Comparison of ENCODE assay signal across 15 cellular contexts in genomic region chr6:142835787-142836186, GRCh38.
DNase-seq lines count a peak whose midpoint lies in the region; ATAC-seq, FAIRE-seq and TF ChIP-seq lines count a peak whose summit lies in the region.
"Had no signal": no experiment of that assay in that cellular context is flagged by ENCODE, and none has a peak within 500 bp of the region (broad histone marks: within the 10 kb centered on the region; RNA-seq: fewer than 3 reads in every experiment).

No MANE protein-coding gene starts in this region.

- H3K9me3 Mint-ChIP-seq in activated T-cell treated with anti-CD3 and anti-CD28 coated beads, Interleukin-2, amount 50 U/mL, for 72 hours = no peaks in the 10 kb centered on the region
- H3K9me3 Mint-ChIP-seq in CD4-positive, alpha-beta memory T cell = no peaks in the 10 kb centered on the region
- H3K9me3 Mint-ChIP-seq: CD8-positive, alpha-beta memory T cell; H9 had no signal

- POLR2A ChIA-PET in CD4-positive, alpha-beta memory T cell (lab: Charles Lee; ENCODE audit: partially characterized antibody) = interaction anchor here (0.8 to 15.4 kb wide), 8 partner anchors 9 to 111 kb away, joined by 3 to 409 read pairs (median 9); no protein-coding TSS in a partner anchor
- POLR2A ChIA-PET in GM12878 (lab: Charles Lee) = interaction anchor here (1.0 to 3.7 kb wide), 8 partner anchors 10 to 50 kb away, joined by 3 to 53 read pairs (median 5); no protein-coding TSS in a partner anchor

- SMC1A ChIA-PET in GM12878 (lab: Charles Lee; ENCODE audit: uncharacterized antibody, unreplicated experiment) = interaction anchor here (0.7 to 16.2 kb wide), 15 partner anchors 10 to 132 kb away, joined by 3 to 449 read pairs (median 3); no protein-coding TSS in a partner anchor

- in situ Hi-C loops in GM12878 (cut with MboI) = no loop called here

- H3K27me3 Mint-ChIP-seq in activated T-cell treated with anti-CD3 and anti-CD28 coated beads, Interleukin-2, amount 50 U/mL, for 72 hours (ENCODE audit: low read depth) = no peaks in the 10 kb centered on the region
- H3K27me3 Mint-ChIP-seq in CD4-positive, alpha-beta memory T cell = no peaks in the 10 kb centered on the region
- H3K27me3 Mint-ChIP-seq in T-helper 17 cell = no peaks in the 10 kb centered on the region
- H3K27me3 Mint-ChIP-seq: B cell had no signal

- no peaks in the 10 kb centered on the region for H3K27me3 ChIP-seq in CD4-positive, alpha-beta memory T cell (ENCODE audit: insufficient read depth, low read length)
- H3K27me3 ChIP-seq in GM12878 (replicated peaks in 1 of 2; ENCODE audit: control insufficient read depth in 2 of 2, insufficient read depth in 2 of 2, low read length in 1 of 2) (no peaks in the 10 kb centered on the region), right lobe of liver (no peaks in the 10 kb centered on the region)

- TF ChIP-seq POLR2A in GM12878 (IDR thresholded peaks at IDR 0.05; ENCODE audit: low read depth, low read length) (no peak), right lobe of liver (IDR thresholded peaks at IDR 0.05) (no peak)

- TF ChIP-seq EP300 in GM12878 (IDR thresholded peaks at IDR 0.05; ENCODE audit: borderline replicate concordance in 1 of 2, control insufficient read depth in 1 of 2, low read depth in 2 of 2, low read length in 2 of 2) = no peak

- ATAC-seq in activated T-cell treated with anti-CD3 and anti-CD28 coated beads, Interleukin-2, amount 50 U/mL, for 72 hours (replicated peaks in 1 of 2) = no peak
- ATAC-seq in T-helper 17 cell (no peak), GM12878 (no peak), right lobe of liver (no peak)

- 96% methylated on average over 3 of the region's 3 CpGs for WGBS in GM12878 (ENCODE audit: insufficient coverage, insufficient replicate concordance, low lambda C conversion rate, missing lambda C conversion rate)
- WGBS in right lobe of liver (ENCODE audit: insufficient coverage, low coverage, low lambda C conversion rate, missing lambda C conversion rate) = 88% methylated on average over 3 of the region's 3 CpGs

- peak overlapping the region; percentile 60 for H3K27ac Mint-ChIP-seq in activated T-cell treated with anti-CD3 and anti-CD28 coated beads, Interleukin-2, amount 50 U/mL, for 72 hours
- peak overlapping the region in 4 of 7 donors; percentile 14 to 76 (median 64) for H3K27ac Mint-ChIP-seq in CD4-positive, alpha-beta memory T cell
- peak overlapping the region; percentile 94 for H3K27ac Mint-ChIP-seq in T-helper 17 cell
- H3K27ac Mint-ChIP-seq: B cell had no signal

- TF ChIP-seq RAD21 in GM12878 (IDR thresholded peaks at IDR 0.05; ENCODE audit: insufficient read depth, low read depth, low read length) = no peak

- no peak for FAIRE-seq in GM12878 (lab: Jason Lieb, UNC)
- FAIRE-seq: GM12891 had no signal

- no TSS peak for BruUV-seq in GM12878 (replicated peaks; lab: Mats Ljungman, UMichigan)

- H3K4me3 ChIP-seq in CD4-positive, alpha-beta memory T cell (ENCODE audit: low read length in 2 of 2) = no peak overlapping the region
- no peak overlapping the region for H3K4me3 ChIP-seq in GM12878
- H3K4me3 ChIP-seq in right lobe of liver = no peak overlapping the region

- no peak overlapping the region for H3K27ac ChIP-seq in CD4-positive, alpha-beta memory T cell (ENCODE audit: low read depth, low read length)
- no peak overlapping the region for H3K27ac ChIP-seq in GM12878 (ENCODE audit: control insufficient read depth, insufficient read depth)
- no peak overlapping the region for H3K27ac ChIP-seq in right lobe of liver

- H3K4me1 ChIP-seq in CD4-positive, alpha-beta memory T cell (ENCODE audit: insufficient read depth, low read length) = peaks cover 75% of the 10 kb centered on the region
- H3K4me1 ChIP-seq in GM12878 (ENCODE audit: control insufficient read depth, insufficient read depth, low read length) (peaks cover 20% of the 10 kb centered on the region), right lobe of liver (peaks cover 0 to 5% (median 0%) of the 10 kb centered on the region in 4 donors)

- H3K9ac ChIP-seq in GM12878 (ENCODE audit: control insufficient read depth, insufficient read depth, low read length) = no peak overlapping the region

- no peak for DNase-seq in activated T-cell treated with anti-CD3 and anti-CD28 coated beads, Interleukin-2, amount 50 U/mL, for 72 hours
- DNase-seq in activated T-cell treated with anti-CD3 and anti-CD28 coated beads, Interleukin-2, amount 50 U/mL, for 48 hours = no peak
- DNase-seq in CD4-positive, alpha-beta memory T cell = no peak
- DNase-seq in T-helper 17 cell (no peak), GM12878 (ENCODE audit: low read depth, low spot score) (no peak), GF-D8 (lab: John Stamatoyannopoulos, UW) (no peak), right lobe of liver (no peak), D341Med (ENCODE audit: low spot score) (no peak)
- DNase-seq: Caco-2; CD8-positive, alpha-beta memory T cell; DMS53; GOT3; H9 had no signal

- CTCF ChIA-PET in CD4-positive, alpha-beta memory T cell (lab: Charles Lee; ENCODE audit: partially characterized antibody) = interaction anchor here (1.0 to 2.4 kb wide), 6 partner anchors 11 to 143 kb away, joined by 3 to 16 read pairs (median 4); no protein-coding TSS in a partner anchor
- CTCF ChIA-PET in GM12878 (lab: Yijun Ruan, JAX) = interaction anchor here (0.6 to 7.9 kb wide), 9 partner anchors 12 to 102 kb away, joined by 3 to 108 read pairs (median 3); no protein-coding TSS in a partner anchor

- no peaks in the 10 kb centered on the region for H3K36me3 ChIP-seq in CD4-positive, alpha-beta memory T cell (ENCODE audit: insufficient read depth, low read length)
- H3K36me3 ChIP-seq in GM12878 (ENCODE audit: control insufficient read depth in 2 of 2, insufficient read depth in 2 of 2, low read length in 1 of 2) (peaks cover 0 to 5% of the 10 kb centered on the region in 2 experiments; a peak in 3 of 4 replicates), right lobe of liver (no peaks in the 10 kb centered on the region)

- H3K4me3 Mint-ChIP-seq in activated T-cell treated with anti-CD3 and anti-CD28 coated beads, Interleukin-2, amount 50 U/mL, for 72 hours = no peak overlapping the region
- peak overlapping the region in 2 of 8 donors; percentile 13 to 53 for H3K4me3 Mint-ChIP-seq in CD4-positive, alpha-beta memory T cell
- peak overlapping the region; percentile 59 for H3K4me3 Mint-ChIP-seq in T-helper 17 cell
- H3K4me3 Mint-ChIP-seq: B cell; CD8-positive, alpha-beta memory T cell; H9 had no signal

- no peak overlapping the region for H2AFZ ChIP-seq in GM12878 (ENCODE audit: control insufficient read depth, low read depth, low read length)

- H3K9me3 ChIP-seq in CD4-positive, alpha-beta memory T cell (ENCODE audit: control insufficient read depth in 1 of 2, low read length in 2 of 2) = no peaks in the 10 kb centered on the region
- H3K9me3 ChIP-seq in T-helper 17 cell (ENCODE audit: control insufficient read depth, low read length, poor library complexity, severe bottlenecking) = no peaks in the 10 kb centered on the region
- H3K9me3 ChIP-seq in GM12878 (replicated peaks; ENCODE audit: control insufficient read depth, insufficient read depth, low read length) = no peaks in the 10 kb centered on the region; the same call in 2 of the 3 replicates
- H3K9me3 ChIP-seq in right lobe of liver = no peaks in the 10 kb centered on the region
- H3K9me3 ChIP-seq: Caco-2 had no signal

- RAD21 ChIA-PET in GM12878 (lab: Charles Lee; ENCODE audit: unreplicated experiment) = interaction anchor here (0.8 to 17.8 kb wide), 10 partner anchors 9 to 191 kb away, joined by 3 to 374 read pairs (median 6); no protein-coding TSS in a partner anchor

- no peaks in the 10 kb centered on the region for H4K20me1 ChIP-seq in GM12878 (ENCODE audit: control insufficient read depth, insufficient read depth)

- TF ChIP-seq CTCF in GM12878 (IDR thresholded peaks at IDR 0.05 in 2 of 3, conservative IDR thresholded peaks at IDR 0.05 in 1 of 3; ENCODE audit: control insufficient read depth in 2 of 3, extremely low read depth in 1 of 3, insufficient read depth in 1 of 3, low read depth in 3 of 3, low read length in 3 of 3) = no peak
- TF ChIP-seq CTCF in right lobe of liver (IDR thresholded peaks at IDR 0.05) = no peak

- peaks cover 45% of the 10 kb centered on the region for H3K79me2 ChIP-seq in GM12878 (ENCODE audit: control insufficient read depth, insufficient read depth, low read length)

- H3K4me2 ChIP-seq in GM12878 (ENCODE audit: control insufficient read depth, insufficient read depth) = no peak overlapping the region

- intact Hi-C loops in CD4-positive, alpha-beta memory T cell (cut with micrococcal nuclease) = loop anchor here (1.0 kb wide), 1 partner anchor 8 kb away; no protein-coding TSS in a partner anchor
- intact Hi-C loops in GM12878 (cut with micrococcal nuclease; ENCODE audit: unreplicated experiment) = no loop called here
- intact Hi-C loops in right lobe of liver (cut with DNase I) = no loop called here

- H3K36me3 Mint-ChIP-seq in activated T-cell treated with anti-CD3 and anti-CD28 coated beads, Interleukin-2, amount 50 U/mL, for 72 hours (ENCODE audit: insufficient read depth in 2 of 2) = peaks cover 5 to 6% of the 10 kb centered on the region in 2 donors
- H3K36me3 Mint-ChIP-seq in CD4-positive, alpha-beta memory T cell = peaks cover 24 to 34% of the 10 kb centered on the region in 2 donors
- H3K36me3 Mint-ChIP-seq in T-helper 17 cell (ENCODE audit: low read depth) = peaks cover 6% of the 10 kb centered on the region

- H3K4me1 Mint-ChIP-seq in activated T-cell treated with anti-CD3 and anti-CD28 coated beads, Interleukin-2, amount 50 U/mL, for 72 hours (ENCODE audit: low read depth) = peaks cover 90% of the 10 kb centered on the region
- peaks cover 61 to 80% (median 69%) of the 10 kb centered on the region in 4 donors for H3K4me1 Mint-ChIP-seq in CD4-positive, alpha-beta memory T cell
- H3K4me1 Mint-ChIP-seq in T-helper 17 cell = peaks cover 53% of the 10 kb centered on the region

TF ChIP-seq in GM12878, 131 proteins besides CTCF, POLR2A, EP300 and RAD21:
- TF ChIP-seq SMARCA5 (IDR thresholded peaks at IDR 0.05) (no peak), JUNB (IDR thresholded peaks at IDR 0.05) (peak; percentile 10; the same call in 1 of the 2 replicates)
